8 cellular contexts compared by ENCODE assay signal in the genomic region with DNA sequence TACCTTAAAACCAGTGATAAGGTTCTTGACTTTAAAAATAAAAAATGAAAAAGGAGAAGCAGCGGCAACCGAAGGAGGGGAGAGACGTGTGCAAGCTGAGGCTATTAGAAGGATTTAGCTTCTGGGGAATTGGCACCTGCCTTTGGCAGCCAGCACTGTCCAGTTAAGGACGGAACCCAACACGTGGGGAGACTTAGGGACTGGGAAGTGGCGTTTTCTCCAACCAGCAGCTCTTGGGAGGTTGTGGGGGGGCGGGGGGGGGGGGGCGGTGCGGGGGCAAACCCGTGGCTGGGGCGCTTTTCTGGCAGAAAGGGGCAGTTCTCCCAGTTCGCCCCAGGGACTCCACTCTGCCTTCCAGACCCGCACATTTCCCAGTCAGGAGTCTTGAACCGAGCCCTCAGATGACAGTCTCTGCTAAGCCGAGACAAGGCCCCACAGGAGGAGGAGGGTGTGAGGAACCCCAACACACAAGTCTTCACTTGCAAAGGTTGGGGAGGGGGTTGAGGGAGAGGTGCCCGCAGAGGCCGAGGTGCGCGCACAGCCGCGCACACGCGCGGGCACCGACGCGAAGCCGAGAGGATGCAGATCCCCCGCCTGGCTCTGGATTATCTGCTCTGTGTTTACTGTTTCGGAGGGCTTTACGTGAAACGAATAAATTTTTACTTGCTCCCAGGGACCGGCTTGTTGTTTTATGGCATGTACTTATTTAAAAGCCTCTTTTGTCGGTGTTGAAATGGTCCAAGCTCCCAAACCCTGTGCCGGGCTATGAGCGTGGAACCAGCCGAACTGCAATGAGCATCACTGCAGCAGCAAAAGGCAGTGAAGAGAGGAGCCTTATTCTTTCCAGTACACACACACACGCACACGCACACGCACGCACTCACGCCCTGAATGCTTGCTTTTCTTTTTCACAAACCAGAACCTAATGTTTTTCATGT.
A peak's percentile ranks its signal among the peaks of the same experiment; 100 is the strongest.
DNase-seq lines count a peak whose midpoint lies in the region; TF ChIP-seq lines count a peak whose summit lies in the region.

No MANE protein-coding gene starts in this region.

- CTCF ChIA-PET in activated CD4-positive, alpha-beta T cell treated with anti-CD3 and anti-CD28 coated beads, Interleukin-2, amount 10 ng/mL, durations not matched to agents 7 days and 5 days (lab: Charles Lee): interaction anchor here (0.6 to 1.4 kb wide), 3 partner anchors 9 to 1578 kb away, joined by 3 to 4 read pairs (median 4); no protein-coding TSS in a partner anchor

- TF ChIP-seq CTCF in nephron progenitor cell (IDR thresholded peaks at IDR 0.05): no peak

- intact Hi-C loops in dendritic cell treated with granulocyte-macrophage colony-stimulating factor and Interleukin-4, amounts not matched to agents 40 ng/mL and 50 ng/mL, for 4 days (cut with micrococcal nuclease): loop anchor here (10.0 kb wide), 1 partner anchor 1041 kb away; no protein-coding TSS in a partner anchor

- no peak overlapping the region for H3K27ac Mint-ChIP-seq in activated CD4-positive, alpha-beta T cell treated with anti-CD3 and anti-CD28 coated beads, Interleukin-2, amount 10 ng/mL, durations not matched to agents 7 days and 5 days
- no peak overlapping the region for H3K27ac Mint-ChIP-seq in dendritic cell treated with granulocyte-macrophage colony-stimulating factor and Interleukin-4, amounts not matched to agents 40 ng/mL and 50 ng/mL, for 4 days
- no peak overlapping the region for H3K27ac Mint-ChIP-seq in nephron progenitor cell

- no peak for DNase-seq in activated CD4-positive, alpha-beta T cell treated with anti-CD3 and anti-CD28 coated beads, Interleukin-2, amount 10 ng/mL, durations not matched to agents 7 days and 5 days
- DNase-seq in activated CD4-positive, alpha-beta T cell treated with anti-CD3 and anti-CD28 coated beads, Interleukin-2, amount 50 U/mL, for 4 hours: no peak
- DNase-seq in NCI-H524 treated with DMSO at 0.1 percent for 48 hours (lab: John Stamatoyannopoulos, UW): peak; percentile 25
- peak; percentile 14 for DNase-seq in nephron progenitor cell
- no peak for DNase-seq in EL
- no peak for DNase-seq in NAMALWA (ENCODE audit: low spot score)
- DNase-seq in midbrain (lab: John Stamatoyannopoulos, UW): no peak

- H3K36me3 Mint-ChIP-seq in activated CD4-positive, alpha-beta T cell treated with anti-CD3 and anti-CD28 coated beads, Interleukin-2, amount 10 ng/mL, durations not matched to agents 7 days and 5 days (ENCODE audit: low read depth): peaks cover 4% of the 10 kb centered on the region
- H3K36me3 Mint-ChIP-seq in dendritic cell treated with granulocyte-macrophage colony-stimulating factor and Interleukin-4, amounts not matched to agents 40 ng/mL and 50 ng/mL, for 4 days (ENCODE audit: low read depth): peaks cover 5% of the 10 kb centered on the region
- no peaks in the 10 kb centered on the region for H3K36me3 Mint-ChIP-seq in nephron progenitor cell (ENCODE audit: low read depth)

- POLR2A ChIA-PET in activated CD4-positive, alpha-beta T cell treated with anti-CD3 and anti-CD28 coated beads, Interleukin-2, amount 10 ng/mL, durations not matched to agents 7 days and 5 days (lab: Charles Lee): no interaction called here

- peaks cover 69% of the 10 kb centered on the region for H3K27me3 Mint-ChIP-seq in activated CD4-positive, alpha-beta T cell treated with anti-CD3 and anti-CD28 coated beads, Interleukin-2, amount 10 ng/mL, durations not matched to agents 7 days and 5 days
- H3K27me3 Mint-ChIP-seq in dendritic cell treated with granulocyte-macrophage colony-stimulating factor and Interleukin-4, amounts not matched to agents 40 ng/mL and 50 ng/mL, for 4 days: peaks cover 73% of the 10 kb centered on the region
- H3K27me3 Mint-ChIP-seq in nephron progenitor cell (ENCODE audit: low read depth, poor library complexity): peaks cover 77% of the 10 kb centered on the region

- H3K9me3 Mint-ChIP-seq in activated CD4-positive, alpha-beta T cell treated with anti-CD3 and anti-CD28 coated beads, Interleukin-2, amount 10 ng/mL, durations not matched to agents 7 days and 5 days: no peaks in the 10 kb centered on the region
- no peaks in the 10 kb centered on the region for H3K9me3 Mint-ChIP-seq in dendritic cell treated with granulocyte-macrophage colony-stimulating factor and Interleukin-4, amounts not matched to agents 40 ng/mL and 50 ng/mL, for 4 days
- no peaks in the 10 kb centered on the region for H3K9me3 Mint-ChIP-seq in nephron progenitor cell

- peaks cover 43% of the 10 kb centered on the region for H3K4me1 Mint-ChIP-seq in activated CD4-positive, alpha-beta T cell treated with anti-CD3 and anti-CD28 coated beads, Interleukin-2, amount 10 ng/mL, durations not matched to agents 7 days and 5 days
- peaks cover 52% of the 10 kb centered on the region for H3K4me1 Mint-ChIP-seq in dendritic cell treated with granulocyte-macrophage colony-stimulating factor and Interleukin-4, amounts not matched to agents 40 ng/mL and 50 ng/mL, for 4 days (ENCODE audit: low read depth)
- H3K4me1 Mint-ChIP-seq in nephron progenitor cell: peaks cover 50% of the 10 kb centered on the region

- H3K4me3 Mint-ChIP-seq in activated CD4-positive, alpha-beta T cell treated with anti-CD3 and anti-CD28 coated beads, Interleukin-2, amount 10 ng/mL, durations not matched to agents 7 days and 5 days: peak overlapping the region; percentile 67
- H3K4me3 Mint-ChIP-seq in dendritic cell treated with granulocyte-macrophage colony-stimulating factor and Interleukin-4, amounts not matched to agents 40 ng/mL and 50 ng/mL, for 4 days: peak overlapping the region; percentile 72
- H3K4me3 Mint-ChIP-seq in nephron progenitor cell: peak overlapping the region; percentile 78

Comparison
In these comparisons a context has a peak if more than half of its experiments do, and no peak if none do; other contexts are left out.
1. DNase-seq: peak in NCI-H524 treated with DMSO at 0.1 percent for 48 hours (single experiment) and nephron progenitor cell (single experiment); none in activated CD4-positive, alpha-beta T cell treated with anti-CD3 and anti-CD28 coated beads, Interleukin-2, amount 10 ng/mL, durations not matched to agents 7 days and 5 days (single experiment), activated CD4-positive, alpha-beta T cell treated with anti-CD3 and anti-CD28 coated beads, Interleukin-2, amount 50 U/mL, for 4 hours (0 of 2), EL (single experiment), NAMALWA (single experiment) and midbrain (single experiment).
2. Peak in every context shown above with its lines, with median percentiles within 50 percentile points of each other: H3K4me3 Mint-ChIP-seq.